ENCODE assay signal across 8 cellular contexts in genomic region chr2:178397002-178397605, GRCh38. TPM values are rescaled to one million over a fixed set of nuclear protein-coding genes. Genes with fewer than 3 reads are reported as not detected.
DNase-seq lines count a peak whose midpoint lies in the region; ATAC-seq and TF ChIP-seq lines count a peak whose summit lies in the region.

No MANE protein-coding gene starts in this region.

- WGBS in adrenal gland, 4 donors = 12 to 15% (median 13%) methylated on average over 7 of the region's 7 CpGs
- WGBS in testis, 2 donors = 27 to 46% methylated on average over 7 of the region's 7 CpGs

- peak; percentile 89 for ATAC-seq in GM18520 (IDR thresholded peaks at IDR 0.05; ENCODE audit: unreplicated experiment)
- ATAC-seq in HG02981 (IDR thresholded peaks at IDR 0.05; ENCODE audit: unreplicated experiment) = peak; percentile 82

- H3K9me3 ChIP-seq in BLaER1 (no peaks in the 10 kb centered on the region), adrenal gland (replicated peaks in 1 of 3) (no peaks in the 10 kb centered on the region), testis (no peaks in the 10 kb centered on the region)

- no peaks in the 10 kb centered on the region for H3K36me3 ChIP-seq in BLaER1
- no peaks in the 10 kb centered on the region for H3K36me3 ChIP-seq in adrenal gland (replicated peaks in 1 of 2)
- H3K36me3 ChIP-seq in testis (ENCODE audit: low read depth, missing control alignments) = no peaks in the 10 kb centered on the region

- H3K9ac ChIP-seq in BLaER1 = no peak overlapping the region

- peaks cover 22% of the 10 kb centered on the region for H3K4me1 ChIP-seq in BLaER1
- H3K4me1 ChIP-seq in adrenal gland (replicated peaks in 1 of 2) = no peaks in the 10 kb centered on the region
- H3K4me1 ChIP-seq in testis = no peaks in the 10 kb centered on the region

- H3K4me3 ChIP-seq in BLaER1 = no peak overlapping the region
- H3K4me3 ChIP-seq in adrenal gland = no peak overlapping the region
- no peak overlapping the region for H3K4me3 ChIP-seq in testis

- TF ChIP-seq POLR2A in adrenal gland (IDR thresholded peaks at IDR 0.05) (no peak), testis (IDR thresholded peaks at IDR 0.05) (no peak)

- H3K27me3 ChIP-seq in BLaER1 = no peaks in the 10 kb centered on the region
- H3K27me3 ChIP-seq in adrenal gland = no peaks in the 10 kb centered on the region
- H3K27me3 ChIP-seq in testis = no peaks in the 10 kb centered on the region

- H4K20me1 ChIP-seq in BLaER1 = no peaks in the 10 kb centered on the region

- intact Hi-C loops in adrenal gland (cut with DNase I) (no loop called here), testis (cut with DNase I; ENCODE audit: low total_unique reads) (no loop called here)

- no peak overlapping the region for H3K27ac ChIP-seq in BLaER1
- no peak overlapping the region for H3K27ac ChIP-seq in adrenal gland
- no peak overlapping the region for H3K27ac ChIP-seq in testis

- DNase-seq in NCI-H2107 (lab: John Stamatoyannopoulos, UW) (peak; percentile 12), adrenal gland (peak in 1 of 7 donors; percentile 18), iPS-NIHi7 (ENCODE audit: extremely low spot score) (peak; percentile 26), testis (no peak)
- DNase-seq in activated CD4-positive, alpha-beta T cell treated with anti-CD3 and anti-CD28 coated beads, Interleukin-2, amount 50 U/mL, for 4 hours = no peak

- TF ChIP-seq CTCF in adrenal gland (IDR thresholded peaks at IDR 0.05) (peak; percentile 26 to 76 (median 56)), testis (IDR thresholded peaks at IDR 0.05) (peak; percentile 39 to 73 (median 48))

- peak overlapping the region; percentile 25 for H3K4me2 ChIP-seq in BLaER1

RNA-seq across cellular contexts. Expression of gene PRKRA, which starts 53.9 kb away (rescaled TPM):
- total RNA-seq in adrenal gland (10 to 100 TPM; 34.5 to 54.4 (median 42.3) TPM), testis (100 to 1,000 TPM in 1 of 2 donors, 10 to 100 TPM in 1; 87.5 to 108 TPM)
- polyA plus RNA-seq in adrenal gland (10 to 100 TPM; 33.5 to 55.2 (median 38.9) TPM), testis (ENCODE audit: insufficient read depth, low read depth, low replicate concordance) (103 TPM)

RNA-seq across cellular contexts. Expression of gene PJVK, which starts 54.1 kb away (rescaled TPM):
- total RNA-seq in adrenal gland (1 to 10 TPM in 6 of 8 donors, under 1 TPM in 1, not detected in 1; 0.70 to 4.8 (median 2.9) TPM), testis (10 to 100 TPM; 20.6 to 31.7 TPM)
- polyA plus RNA-seq in adrenal gland (10 to 100 TPM in 2 of 3 donors, 1 to 10 TPM in 1; 3.2 to 19.6 (median 11.6) TPM), testis (ENCODE audit: insufficient read depth, low read depth, low replicate concordance) (61.3 TPM)

Comparison
In these comparisons a context has a peak if more than half of its experiments do, and no peak if none do; other contexts are left out.
1. DNase-seq: peak in NCI-H2107 (single experiment) and iPS-NIHi7 (single experiment); none in testis (single experiment) and activated CD4-positive, alpha-beta T cell treated with anti-CD3 and anti-CD28 coated beads, Interleukin-2, amount 50 U/mL, for 4 hours (0 of 2).